Comparison of ENCODE assay signal across 1 cellular context in the genomic region with DNA sequence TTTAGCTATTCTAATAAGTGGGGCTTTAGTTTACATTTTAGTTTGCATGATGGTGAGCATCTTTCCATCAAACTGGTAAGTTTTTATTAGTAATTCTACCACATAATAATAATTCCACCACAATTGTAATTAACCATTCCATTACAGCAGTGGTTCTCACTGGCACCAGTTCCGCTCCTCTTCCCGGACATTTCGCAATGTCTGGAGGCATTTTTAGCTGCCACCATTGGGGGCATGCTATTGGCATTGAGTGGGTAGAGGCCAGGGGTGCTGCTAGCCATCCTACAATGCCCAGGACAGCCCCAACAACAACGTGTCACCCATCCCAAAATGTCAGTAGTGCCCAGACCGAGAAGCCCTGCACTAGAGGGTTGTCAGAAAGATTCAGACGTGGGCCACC.
TF ChIP-seq lines count a peak whose summit lies in the region.

No MANE protein-coding gene starts in this region.

TF ChIP-seq in HepG2, 621 proteins besides CTCF, POLR2A, EP300 and RAD21:
- TF ChIP-seq CEBPB (IDR thresholded peaks at IDR 0.05; ENCODE audit: borderline replicate concordance, low read depth, low read length) (peak; percentile 71), NCOA1 (CRISPR knock-in tag; IDR thresholded peaks at IDR 0.05) (no peak)
